Comparison of ENCODE assay signal across 9 cellular contexts in genomic region chr9:90915693-90916092, GRCh38.
DNase-seq lines count a peak whose midpoint lies in the region; ATAC-seq and TF ChIP-seq lines count a peak whose summit lies in the region.
"Had no signal": no experiment of that assay in that cellular context is flagged by ENCODE, and none has a peak within 500 bp of the region (broad histone marks: within the 10 kb centered on the region; RNA-seq: fewer than 3 reads in every experiment).

No MANE protein-coding gene starts in this region.

- H3K9ac ChIP-seq in fibroblast of lung (ENCODE audit: insufficient read depth, low read length): no peak overlapping the region

- no peak overlapping the region for H3K27ac ChIP-seq in fibroblast of lung (ENCODE audit: insufficient read depth, low read length)
- no peak overlapping the region for H3K27ac ChIP-seq in CD4-positive, alpha-beta T cell (ENCODE audit: low read depth, low read length)
- H3K27ac ChIP-seq: SK-N-MC had no signal

- no peak for ATAC-seq in stimulated activated effector memory CD8-positive, alpha-beta T cell treated with anti-CD3 and anti-CD28 coated beads, Interleukin-12 subunit alpha, Interleukin-12 subunit beta, amount 100 ng/mL, for 72 hours
- ATAC-seq in HG03139 (IDR thresholded peaks at IDR 0.05; ENCODE audit: unreplicated experiment): no peak
- ATAC-seq in CD4-positive, alpha-beta T cell (ENCODE audit: poor library complexity): no peak

- no peaks in the 10 kb centered on the region for H3K27me3 Mint-ChIP-seq in CD4-positive, alpha-beta T cell

- no peaks in the 10 kb centered on the region for H3K27me3 ChIP-seq in fibroblast of lung (ENCODE audit: control insufficient read depth, insufficient read depth, low read length)
- H3K27me3 ChIP-seq in CD4-positive, alpha-beta T cell (ENCODE audit: control insufficient read depth, insufficient read depth, low read length): no peaks in the 10 kb centered on the region

- H2AFZ ChIP-seq in fibroblast of lung (ENCODE audit: low read length): no peak overlapping the region

- H3K27ac Mint-ChIP-seq in stimulated activated effector memory CD8-positive, alpha-beta T cell treated with anti-CD3 and anti-CD28 coated beads, Interleukin-12 subunit alpha, Interleukin-12 subunit beta, amount 100 ng/mL, for 72 hours: no peak overlapping the region
- no peak overlapping the region for H3K27ac Mint-ChIP-seq in CD4-positive, alpha-beta T cell

- no peak overlapping the region for H3K4me3 Mint-ChIP-seq in stimulated activated effector memory CD8-positive, alpha-beta T cell treated with anti-CD3 and anti-CD28 coated beads, Interleukin-12 subunit alpha, Interleukin-12 subunit beta, amount 100 ng/mL, for 72 hours
- no peak overlapping the region for H3K4me3 Mint-ChIP-seq in CD4-positive, alpha-beta T cell

- H3K36me3 Mint-ChIP-seq in stimulated activated effector memory CD8-positive, alpha-beta T cell treated with anti-CD3 and anti-CD28 coated beads, Interleukin-12 subunit alpha, Interleukin-12 subunit beta, amount 100 ng/mL, for 72 hours: no peaks in the 10 kb centered on the region
- H3K36me3 Mint-ChIP-seq in CD4-positive, alpha-beta T cell (ENCODE audit: low read depth): no peaks in the 10 kb centered on the region

- H3K4me1 Mint-ChIP-seq in stimulated activated effector memory CD8-positive, alpha-beta T cell treated with anti-CD3 and anti-CD28 coated beads, Interleukin-12 subunit alpha, Interleukin-12 subunit beta, amount 100 ng/mL, for 72 hours: peaks cover 6% of the 10 kb centered on the region
- no peaks in the 10 kb centered on the region for H3K4me1 Mint-ChIP-seq in CD4-positive, alpha-beta T cell (ENCODE audit: low read depth)

- H4K20me1 ChIP-seq in fibroblast of lung (ENCODE audit: control insufficient read depth, extremely low read depth, insufficient read depth, low read length): no peaks in the 10 kb centered on the region

- CTCF ChIA-PET in CD4-positive, alpha-beta T cell (lab: Charles Lee): interaction anchor here (1.0 to 2.1 kb wide), 6 partner anchors 508 to 917 kb away, joined by 3 to 19 read pairs (median 5); partner anchors contain the start of gene NFIL3

- POLR2A ChIA-PET in CD4-positive, alpha-beta T cell (lab: Charles Lee): interaction anchor here (1.5 kb wide), 1 partner anchor 510 kb away, joined by 11 read pairs; no protein-coding TSS in a partner anchor

- intact Hi-C loops in CD4-positive, alpha-beta T cell (cut with DNase I, micrococcal nuclease): loop anchor here (1.0 to 10.0 kb wide), 8 partner anchors 122 to 819 kb away; no protein-coding TSS in a partner anchor

- no peaks in the 10 kb centered on the region for H3K9me3 Mint-ChIP-seq in stimulated activated effector memory CD8-positive, alpha-beta T cell treated with anti-CD3 and anti-CD28 coated beads, Interleukin-12 subunit alpha, Interleukin-12 subunit beta, amount 100 ng/mL, for 72 hours
- no peaks in the 10 kb centered on the region for H3K9me3 Mint-ChIP-seq in CD4-positive, alpha-beta T cell

- no peak overlapping the region for H3K4me2 ChIP-seq in fibroblast of lung (ENCODE audit: extremely low read depth, insufficient read depth, low read length)

- H3K4me1 ChIP-seq in fibroblast of lung (ENCODE audit: control insufficient read depth, extremely low read depth, insufficient read depth, low read length): no peaks in the 10 kb centered on the region

- no peaks in the 10 kb centered on the region for H3K36me3 ChIP-seq in fibroblast of lung (ENCODE audit: control insufficient read depth, insufficient read depth, low read length)

- peak; percentile 16 to 46 for TF ChIP-seq CTCF in fibroblast of lung (conservative IDR thresholded peaks at IDR 0.05 in 1 of 2, IDR thresholded peaks at IDR 0.05 in 1 of 2; ENCODE audit: low read depth in 1 of 2, low read length in 2 of 2)
- TF ChIP-seq CTCF in CD4-positive, alpha-beta T cell (IDR thresholded peaks at IDR 0.05): no peak

- no peak overlapping the region for H3K4me3 ChIP-seq in fibroblast of lung (replicated peaks in 1 of 4; ENCODE audit: control extremely low read depth in 1 of 4, insufficient read depth in 1 of 4, low read depth in 3 of 4, low read length in 4 of 4)
- H3K4me3 ChIP-seq: SK-N-MC had no signal

- DNase-seq in NCI-H82 (lab: John Stamatoyannopoulos, UW): peak; percentile 39
- no peak for DNase-seq in NCI-H82 treated with DMSO at 0.1 percent for 48 hours (lab: John Stamatoyannopoulos, UW; ENCODE audit: unreplicated experiment)
- peak; percentile 70 for DNase-seq in RPMI8226
- DNase-seq in fibroblast of lung (ENCODE audit: low read depth in 2 of 2): peak in 1 of 2 donors; percentile 46
- peak; percentile 11 to 62 for DNase-seq in stimulated activated effector memory CD8-positive, alpha-beta T cell treated with anti-CD3 and anti-CD28 coated beads, Interleukin-12 subunit alpha, Interleukin-12 subunit beta, amount 100 ng/mL, for 72 hours (ENCODE audit: low spot score in 2 of 2)
- no peak for DNase-seq in NCI-H1048 (lab: John Stamatoyannopoulos, UW)
- no peak for DNase-seq in CD4-positive, alpha-beta T cell

- no peaks in the 10 kb centered on the region for H3K79me2 ChIP-seq in fibroblast of lung (ENCODE audit: control insufficient read depth, insufficient read depth, low read length)

- no peaks in the 10 kb centered on the region for H3K9me3 ChIP-seq in fibroblast of lung (ENCODE audit: control insufficient read depth, insufficient read depth, low read depth, low read length)
- no peaks in the 10 kb centered on the region for H3K9me3 ChIP-seq in CD4-positive, alpha-beta T cell (ENCODE audit: control insufficient read depth, low read length)

Comparison
In these comparisons a context has a peak if more than half of its experiments do, and no peak if none do; other contexts are left out.
1. DNase-seq: peak in NCI-H82 (single experiment), RPMI8226 (single experiment) and stimulated activated effector memory CD8-positive, alpha-beta T cell treated with anti-CD3 and anti-CD28 coated beads, Interleukin-12 subunit alpha, Interleukin-12 subunit beta, amount 100 ng/mL, for 72 hours (2 of 2); none in NCI-H82 treated with DMSO at 0.1 percent for 48 hours (single experiment), NCI-H1048 (single experiment) and CD4-positive, alpha-beta T cell (0 of 10).